In the genomic region with DNA sequence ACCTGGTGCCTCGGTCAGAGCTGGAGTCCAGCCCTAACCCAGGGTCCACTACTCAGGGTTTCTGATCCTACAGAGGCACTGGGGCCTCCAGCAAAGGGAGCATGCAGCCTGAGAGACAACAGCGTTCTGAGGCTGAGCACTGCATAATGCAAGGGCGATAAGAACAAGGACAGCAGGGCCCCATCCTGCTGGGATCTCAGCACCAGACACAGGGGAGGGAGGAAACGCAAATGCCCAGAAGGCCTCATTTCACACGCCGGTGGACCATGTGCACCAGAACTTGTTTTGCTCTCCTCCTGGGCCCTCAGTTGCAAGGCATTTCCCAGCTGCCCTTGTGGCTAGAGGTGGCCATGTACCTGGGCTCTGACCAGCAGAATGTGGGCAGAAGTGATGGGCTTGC, we compare ENCODE assay signal across 12 cellular contexts.
A peak's percentile ranks its signal among the peaks of the same experiment; 100 is the strongest.
DNase-seq lines count a peak whose midpoint lies in the region; ATAC-seq and TF ChIP-seq lines count a peak whose summit lies in the region.
"Had no signal": no experiment of that assay in that cellular context is flagged by ENCODE, and none has a peak within 500 bp of the region (broad histone marks: within the 10 kb centered on the region; RNA-seq: fewer than 3 reads in every experiment).

No MANE protein-coding gene starts in this region.

- H3K4me1 ChIP-seq in neuronal stem cell (ENCODE audit: control insufficient read depth in 2 of 2, insufficient read depth in 1 of 2, low read depth in 1 of 2, low read length in 2 of 2) (no peaks in the 10 kb centered on the region), gastrocnemius medialis (no peaks in the 10 kb centered on the region)
- H3K4me1 ChIP-seq: HAP-1 had no signal

- no peaks in the 10 kb centered on the region for H3K79me1 ChIP-seq in neuronal stem cell (ENCODE audit: low read depth, low read length)

- H3K27ac Mint-ChIP-seq in activated naive CD4-positive, alpha-beta T cell treated with anti-CD3 and anti-CD28 coated beads for 36 hours = no peak overlapping the region
- H3K27ac Mint-ChIP-seq: CD8-positive, alpha-beta T cell had no signal

- DNase-seq in ELF-1 (ENCODE audit: low read depth, low spot score) (peak; percentile 36), erythroblast (lab: John Stamatoyannopoulos, UW) (peak; percentile 31 to 62), neuronal stem cell (ENCODE audit: low spot score) (no peak), gastrocnemius medialis (no peak)
- no peak for DNase-seq in activated naive CD4-positive, alpha-beta T cell treated with anti-CD3 and anti-CD28 coated beads for 36 hours
- DNase-seq: ACHN; Calu3; CD8-positive, alpha-beta T cell; DMS79 treated with DMSO at 0.1 percent for 48 hours had no signal

- H3K4me1 Mint-ChIP-seq in activated naive CD4-positive, alpha-beta T cell treated with anti-CD3 and anti-CD28 coated beads for 36 hours (ENCODE audit: low read depth) = no peaks in the 10 kb centered on the region

- no peak overlapping the region for H3K4ac ChIP-seq in neuronal stem cell (ENCODE audit: low read length)

- no peaks in the 10 kb centered on the region for H3K27me3 ChIP-seq in neuronal stem cell (ENCODE audit: control insufficient read depth in 3 of 3, insufficient read depth in 3 of 3, low read depth in 1 of 3, low read length in 3 of 3)
- H3K27me3 ChIP-seq in gastrocnemius medialis = no peaks in the 10 kb centered on the region

- H3K36me3 ChIP-seq in neuronal stem cell (replicated peaks in 1 of 2; ENCODE audit: control insufficient read depth in 2 of 2, insufficient read depth in 2 of 2, low read length in 2 of 2) = no peaks in the 10 kb centered on the region
- H3K36me3 ChIP-seq in gastrocnemius medialis = no peaks in the 10 kb centered on the region
- H3K36me3 ChIP-seq: HAP-1 had no signal

- no peak overlapping the region for H2AFZ ChIP-seq in neuronal stem cell (ENCODE audit: low read length)

- no peak overlapping the region for H4K8ac ChIP-seq in neuronal stem cell (ENCODE audit: low read depth, low read length)

- H3K4me3 ChIP-seq in neuronal stem cell (ENCODE audit: low read length in 2 of 2) (no peak overlapping the region), gastrocnemius medialis (no peak overlapping the region)
- H3K4me3 ChIP-seq: GM12878, HAP-1 had no signal

- TF ChIP-seq POLR2A in erythroblast (IDR thresholded peaks at IDR 0.05; ENCODE audit: low read length) = no peak
- TF ChIP-seq POLR2A in gastrocnemius medialis (IDR thresholded peaks at IDR 0.05) = no peak

- H3K27ac ChIP-seq in neuronal stem cell (replicated peaks; ENCODE audit: low read length) (no peak overlapping the region), gastrocnemius medialis (no peak overlapping the region)

- in situ Hi-C loops in gastrocnemius medialis (cut with MboI; ENCODE audit: low sequenced_read_pairs in 4 of 4) = no loop called here

- H2BK15ac ChIP-seq in neuronal stem cell (ENCODE audit: low read length) = no peak overlapping the region

- intact Hi-C loops in activated naive CD4-positive, alpha-beta T cell treated with anti-CD3 and anti-CD28 coated beads for 36 hours (cut with micrococcal nuclease) = loop anchor here (5.0 kb wide), 1 partner anchor 72 kb away; no protein-coding TSS in a partner anchor
- intact Hi-C loops in gastrocnemius medialis (cut with DNase I; ENCODE audit: low total_unique reads) = no loop called here

- H3K9ac ChIP-seq in neuronal stem cell (ENCODE audit: low read depth, low read length, poor library complexity) = no peak overlapping the region

- H2BK120ac ChIP-seq in neuronal stem cell (ENCODE audit: low read depth, low read length) = no peak overlapping the region

- TF ChIP-seq CTCF in gastrocnemius medialis (IDR thresholded peaks at IDR 0.05 in 4 of 5, conservative IDR thresholded peaks at IDR 0.05 in 1 of 5) = no peak

- no peak overlapping the region for H3K18ac ChIP-seq in neuronal stem cell (ENCODE audit: low read length)

- H4K91ac ChIP-seq in neuronal stem cell (ENCODE audit: low read depth, low read length, poor library complexity) = no peak overlapping the region

- CTCF ChIA-PET in activated naive CD4-positive, alpha-beta T cell treated with anti-CD3 and anti-CD28 coated beads for 36 hours (lab: Charles Lee) = interaction anchor here (1.5 to 1.9 kb wide), 3 partner anchors 39 to 134 kb away, joined by 3 to 5 read pairs (median 3); no protein-coding TSS in a partner anchor

- no peaks in the 10 kb centered on the region for H3K27me3 Mint-ChIP-seq in activated naive CD4-positive, alpha-beta T cell treated with anti-CD3 and anti-CD28 coated beads for 36 hours (ENCODE audit: low read depth)

- H3K4me3 Mint-ChIP-seq in activated naive CD4-positive, alpha-beta T cell treated with anti-CD3 and anti-CD28 coated beads for 36 hours = no peak overlapping the region
- H3K4me3 Mint-ChIP-seq: CD8-positive, alpha-beta T cell had no signal

- no peak overlapping the region for H2AK5ac ChIP-seq in neuronal stem cell (ENCODE audit: low read depth, low read length)

- peak overlapping the region; percentile 48 for H3K23ac ChIP-seq in neuronal stem cell (ENCODE audit: low read depth, low read length, poor library complexity)

- H3K4me2 ChIP-seq in neuronal stem cell (ENCODE audit: insufficient read depth, low read length, poor library complexity, severe bottlenecking) = no peak overlapping the region

- H3K14ac ChIP-seq in neuronal stem cell (ENCODE audit: low read length) = no peak overlapping the region

- H2BK5ac ChIP-seq in neuronal stem cell (ENCODE audit: low read length) = no peak overlapping the region

- no peaks in the 10 kb centered on the region for H3K9me3 Mint-ChIP-seq in activated naive CD4-positive, alpha-beta T cell treated with anti-CD3 and anti-CD28 coated beads for 36 hours
- H3K9me3 Mint-ChIP-seq: CD8-positive, alpha-beta T cell had no signal

- no peak for ATAC-seq in esophagus mucosa
- no peak for ATAC-seq in gastrocnemius medialis
- ATAC-seq: CD8-positive, alpha-beta T cell had no signal

- no peak overlapping the region for H2BK12ac ChIP-seq in neuronal stem cell (ENCODE audit: low read length)

- H3K36me3 Mint-ChIP-seq in activated naive CD4-positive, alpha-beta T cell treated with anti-CD3 and anti-CD28 coated beads for 36 hours (ENCODE audit: low read depth) = no peaks in the 10 kb centered on the region
- H3K36me3 Mint-ChIP-seq: CD8-positive, alpha-beta T cell had no signal

- no peaks in the 10 kb centered on the region for H3K9me3 ChIP-seq in neuronal stem cell (replicated peaks in 1 of 2; ENCODE audit: control insufficient read depth in 2 of 2, insufficient read depth in 1 of 2, low read depth in 1 of 2, low read length in 2 of 2)
- H3K9me3 ChIP-seq in gastrocnemius medialis = no peaks in the 10 kb centered on the region
- H3K9me3 ChIP-seq: HAP-1 had no signal

- WGBS in neuronal stem cell (ENCODE audit: extremely low coverage in 2 of 2, insufficient read length in 2 of 2, insufficient replicate concordance in 1 of 2), 2 donors = no CpG with 5 or more reads among the region's 6 CpGs

Comparison
In these comparisons a context has a peak if more than half of its experiments do, and no peak if none do; other contexts are left out.
1. DNase-seq: peak in ELF-1 (single experiment) and erythroblast (2 of 2); none in neuronal stem cell (single experiment), activated naive CD4-positive, alpha-beta T cell treated with anti-CD3 and anti-CD28 coated beads for 36 hours (single experiment) and gastrocnemius medialis (0 of 2).